ENCODE assay signal across 1 cellular context in genomic region chr3:48898383-48899234, GRCh38.
A peak's percentile ranks its signal among the peaks of the same experiment; 100 is the strongest.
TF ChIP-seq lines count a peak whose summit lies in the region.

TSS of gene SLC25A20 (minus strand) at chr3:48898882. CDS start at chr3:48898794, 88 bp downstream.

TF ChIP-seq in HepG2, 621 proteins besides CTCF, POLR2A, EP300 and RAD21 (continued from another document and continues in another):
- no peak for TF ChIP-seq ZNF20 (CRISPR knock-in tag; IDR thresholded peaks at IDR 0.05)
- no peak for TF ChIP-seq LCORL (IDR thresholded peaks at IDR 0.05)
- no peak; the same call in 1 of the 2 replicates for TF ChIP-seq LCORL (CRISPR knock-in tag; IDR thresholded peaks at IDR 0.05)
- no peak for TF ChIP-seq CENPX (CRISPR knock-in tag; IDR thresholded peaks at IDR 0.05)
- peak; percentile 95 for TF ChIP-seq CHD4 (IDR thresholded peaks at IDR 0.05; ENCODE audit: borderline replicate concordance, low read length)
- peak; percentile 72 for TF ChIP-seq ZFY (CRISPR knock-in tag; IDR thresholded peaks at IDR 0.05)
- no peak for TF ChIP-seq ARID3A (IDR thresholded peaks at IDR 0.05; ENCODE audit: low read depth, low read length)
- 0 out of 2 replicates have a peak, but pooled peaks have one; percentile 15 for TF ChIP-seq ZNF280B (CRISPR knock-in tag; IDR thresholded peaks at IDR 0.05; ENCODE audit: borderline replicate concordance)
- TF ChIP-seq IRF1 (CRISPR knock-in tag; IDR thresholded peaks at IDR 0.05; ENCODE audit: low read depth) = no peak
- peak; percentile 77 for TF ChIP-seq HDAC2 (CRISPR knock-in tag; IDR thresholded peaks at IDR 0.05)
- no peak for TF ChIP-seq ZNF713 (CRISPR knock-in tag; IDR thresholded peaks at IDR 0.05)
- TF ChIP-seq ZNF331 (CRISPR knock-in tag; IDR thresholded peaks at IDR 0.05) = 0 out of 2 replicates have a peak, but pooled peaks have one; percentile 40
- no peak for TF ChIP-seq SP1 (IDR thresholded peaks at IDR 0.05)
- TF ChIP-seq SP1 (CRISPR knock-in tag; IDR thresholded peaks at IDR 0.05) = peak; percentile 62
- peak; percentile 72 for TF ChIP-seq PHF8 (CRISPR knock-in tag; IDR thresholded peaks at IDR 0.05)
- TF ChIP-seq ZNF710 (CRISPR knock-in tag; IDR thresholded peaks at IDR 0.05; ENCODE audit: borderline replicate concordance) = no peak
- TF ChIP-seq ZNF564 (CRISPR knock-in tag; IDR thresholded peaks at IDR 0.05) = no peak
- no peak for TF ChIP-seq KAT2B (IDR thresholded peaks at IDR 0.05; ENCODE audit: borderline replicate concordance, low read depth, low read length)
- peak; percentile 83 for TF ChIP-seq POGK (CRISPR knock-in tag; conservative IDR thresholded peaks at IDR 0.05)
- 0 out of 4 replicates have a peak, but pooled peaks of 1 of the 2 experiments have one; percentile 27 for TF ChIP-seq NR2F1 (CRISPR knock-in tag; IDR thresholded peaks at IDR 0.05)
- TF ChIP-seq ZMYM2 (CRISPR knock-in tag; IDR thresholded peaks at IDR 0.05) = no peak
- 0 out of 2 replicates have a peak, but pooled peaks have one; percentile 28 for TF ChIP-seq ZNF225 (CRISPR knock-in tag; IDR thresholded peaks at IDR 0.05)
- no peak for TF ChIP-seq RORA (CRISPR knock-in tag; IDR thresholded peaks at IDR 0.05)
- 0 out of 2 replicates have a peak, but pooled peaks have one; percentile 21 for TF ChIP-seq ARID2 (CRISPR knock-in tag; IDR thresholded peaks at IDR 0.05; ENCODE audit: borderline replicate concordance)
- TF ChIP-seq GATAD1 (CRISPR knock-in tag; IDR thresholded peaks at IDR 0.05) = peak; percentile 66; the same call in 1 of the 2 replicates
- peak; percentile 34 for TF ChIP-seq NCOA2 (CRISPR knock-in tag; IDR thresholded peaks at IDR 0.05)
- TF ChIP-seq KMT2A (CRISPR knock-in tag; IDR thresholded peaks at IDR 0.05) = peak; percentile 77
- TF ChIP-seq SKI (IDR thresholded peaks at IDR 0.05; ENCODE audit: partially characterized antibody) = peak; percentile 71
- TF ChIP-seq TMF1 (CRISPR knock-in tag; IDR thresholded peaks at IDR 0.05; ENCODE audit: low read depth) = 0 out of 2 replicates have a peak, but pooled peaks have one; percentile 49
- TF ChIP-seq KDM1A (CRISPR knock-in tag; IDR thresholded peaks at IDR 0.05) = peak; percentile 91; the same call in 1 of the 2 replicates
- peak; percentile 50; the same call in 1 of the 2 replicates for TF ChIP-seq RARA (CRISPR knock-in tag; IDR thresholded peaks at IDR 0.05)
- TF ChIP-seq ZNF670 (CRISPR knock-in tag; IDR thresholded peaks at IDR 0.05; ENCODE audit: borderline replicate concordance) = no peak
- no peak for TF ChIP-seq ZNF335 (CRISPR knock-in tag; IDR thresholded peaks at IDR 0.05)
- TF ChIP-seq ZMYM4 (CRISPR knock-in tag; IDR thresholded peaks at IDR 0.05) = peak; percentile 76
- peak; percentile 80 for TF ChIP-seq FOXK1 (CRISPR knock-in tag; IDR thresholded peaks at IDR 0.05; ENCODE audit: borderline replicate concordance, low read depth)
- TF ChIP-seq ZNF513 (CRISPR knock-in tag; conservative IDR thresholded peaks at IDR 0.05) = no peak
- peak; percentile 69; the same call in 1 of the 2 replicates for TF ChIP-seq FOXO1 (CRISPR knock-in tag; IDR thresholded peaks at IDR 0.05)
- TF ChIP-seq ETV6 (CRISPR knock-in tag; conservative IDR thresholded peaks at IDR 0.05) = no peak
- 0 out of 2 replicates have a peak, but pooled peaks have one; percentile 41 for TF ChIP-seq HINFP (CRISPR knock-in tag; IDR thresholded peaks at IDR 0.05; ENCODE audit: low read depth)
- TF ChIP-seq ARID4A (CRISPR knock-in tag; IDR thresholded peaks at IDR 0.05; ENCODE audit: borderline replicate concordance) = peak; percentile 96
- TF ChIP-seq ZNF224 (CRISPR knock-in tag; IDR thresholded peaks at IDR 0.05) = no peak; the same call in 1 of the 2 replicates
- TF ChIP-seq ZNF414 (CRISPR knock-in tag; IDR thresholded peaks at IDR 0.05) = 0 out of 2 replicates have a peak, but pooled peaks have one; percentile 34
- TF ChIP-seq NR3C1 (CRISPR knock-in tag; IDR thresholded peaks at IDR 0.05) = no peak
- TF ChIP-seq MXD4 (CRISPR knock-in tag; IDR thresholded peaks at IDR 0.05) = peak; percentile 81
- peak; percentile 84; the same call in 1 of the 2 replicates for TF ChIP-seq ZNF558 (CRISPR knock-in tag; IDR thresholded peaks at IDR 0.05; ENCODE audit: borderline replicate concordance)
- no peak for TF ChIP-seq SNAI1 (CRISPR knock-in tag; IDR thresholded peaks at IDR 0.05; ENCODE audit: borderline replicate concordance)
- no peak for TF ChIP-seq SRF (IDR thresholded peaks at IDR 0.05; ENCODE audit: low read depth, low read length)
- TF ChIP-seq SP5 (CRISPR knock-in tag; IDR thresholded peaks at IDR 0.05; ENCODE audit: borderline replicate concordance, low read depth) = peak; percentile 93
- TF ChIP-seq PHF20 (CRISPR knock-in tag; IDR thresholded peaks at IDR 0.05) = peak; percentile 61
- peak; percentile 100 for TF ChIP-seq PPARG (CRISPR knock-in tag; conservative IDR thresholded peaks at IDR 0.05)
- TF ChIP-seq ZNF484 (CRISPR knock-in tag; IDR thresholded peaks at IDR 0.05; ENCODE audit: borderline replicate concordance, low read depth) = no peak
- TF ChIP-seq ZNF563 (CRISPR knock-in tag; IDR thresholded peaks at IDR 0.05) = peak; percentile 40; the same call in 1 of the 2 replicates
- TF ChIP-seq ZNF709 (CRISPR knock-in tag; IDR thresholded peaks at IDR 0.05) = peak; percentile 58; the same call in 1 of the 2 replicates
- TF ChIP-seq YEATS2 (CRISPR knock-in tag; IDR thresholded peaks at IDR 0.05; ENCODE audit: borderline replicate concordance) = peak; percentile 71; the same call in 1 of the 2 replicates
- TF ChIP-seq ATF7-NPFF (CRISPR knock-in tag; IDR thresholded peaks at IDR 0.05; ENCODE audit: low read depth) = 0 out of 2 replicates have a peak, but pooled peaks have one; percentile 49
